20 cellular contexts compared by ENCODE assay signal in genomic region chr4:108763981-108764380, GRCh38. TPM values are rescaled to one million over a fixed set of nuclear protein-coding genes. Genes with fewer than 3 reads are reported as not detected.
DNase-seq lines count a peak whose midpoint lies in the region; ATAC-seq and TF ChIP-seq lines count a peak whose summit lies in the region.
"Had no signal": no experiment of that assay in that cellular context is flagged by ENCODE, and none has a peak within 500 bp of the region (broad histone marks: within the 10 kb centered on the region; RNA-seq: fewer than 3 reads in every experiment).

No MANE protein-coding gene starts in this region.

- TF ChIP-seq CTCF in upper lobe of left lung (IDR thresholded peaks at IDR 0.05), result no peak
- no peak for TF ChIP-seq CTCF in hepatocyte (IDR thresholded peaks at IDR 0.05; ENCODE audit: poor library complexity)
- no peak for TF ChIP-seq CTCF in esophagus muscularis mucosa (IDR thresholded peaks at IDR 0.05)

- H3K9me3 ChIP-seq in upper lobe of left lung (peaks cover 0 to 6% (median 4%) of the 10 kb centered on the region in 4 donors), hepatocyte (ENCODE audit: low read depth) (no peaks in the 10 kb centered on the region), esophagus muscularis mucosa (no peaks in the 10 kb centered on the region)
- H3K9me3 ChIP-seq: A549 had no signal

- no peak overlapping the region for H3K27ac Mint-ChIP-seq in naive B cell
- H3K27ac Mint-ChIP-seq: CD4-positive, alpha-beta T cell had no signal

- H3K36me3 ChIP-seq in upper lobe of left lung, result no peaks in the 10 kb centered on the region
- no peaks in the 10 kb centered on the region for H3K36me3 ChIP-seq in hepatocyte (replicated peaks; ENCODE audit: insufficient read depth, low read depth)
- no peaks in the 10 kb centered on the region for H3K36me3 ChIP-seq in esophagus muscularis mucosa

- no peaks in the 10 kb centered on the region for H4K20me1 ChIP-seq in hepatocyte (ENCODE audit: insufficient read depth, poor library complexity, severe bottlenecking)

- intact Hi-C loops in esophagus muscularis mucosa (cut with DNase I), result no loop called here
- intact Hi-C loops in posterior vena cava (cut with DNase I), result no loop called here

- TF ChIP-seq POLR2A in upper lobe of left lung (IDR thresholded peaks at IDR 0.05), result no peak
- no peak for TF ChIP-seq POLR2A in esophagus muscularis mucosa (IDR thresholded peaks at IDR 0.05; ENCODE audit: low read depth)

- H3K4me1 Mint-ChIP-seq in naive B cell, result peaks cover 10 to 12% (median 11%) of the 10 kb centered on the region in 3 donors

- DNase-seq in DMS53 (lab: John Stamatoyannopoulos, UW) (peak; percentile 3), DMS53 treated with DMSO at 0.1 percent for 48 hours (lab: John Stamatoyannopoulos, UW; ENCODE audit: unreplicated experiment) (no peak), left lobe of liver (ENCODE audit: low spot score) (no peak), naive B cell (no peak), upper lobe of left lung (no peak), hepatocyte (ENCODE audit: low spot score) (no peak), esophagus muscularis mucosa (ENCODE audit: extremely low spot score) (no peak), posterior vena cava (ENCODE audit: low spot score) (no peak)
- DNase-seq: AML-193; CD4-positive, alpha-beta T cell; DMS153; DND-41; EL; H9 had no signal

- H3K4me1 ChIP-seq in upper lobe of left lung (peaks cover 11 to 15% (median 13%) of the 10 kb centered on the region in 4 donors), hepatocyte (ENCODE audit: insufficient read depth) (no peaks in the 10 kb centered on the region), esophagus muscularis mucosa (peaks cover 0 to 19% (median 13%) of the 10 kb centered on the region in 4 donors)
- H3K4me1 ChIP-seq: A549 had no signal

- peaks cover 29 to 57% (median 35%) of the 10 kb centered on the region in 3 donors for H3K27me3 Mint-ChIP-seq in naive B cell

- H3K9me3 Mint-ChIP-seq in naive B cell, result peaks cover 0 to 14% (median 6%) of the 10 kb centered on the region in 7 donors
- H3K9me3 Mint-ChIP-seq: CD4-positive, alpha-beta T cell had no signal

- peaks cover 0 to 7% of the 10 kb centered on the region in 2 donors for H3K36me3 Mint-ChIP-seq in naive B cell

- H2AFZ ChIP-seq in hepatocyte, result no peak overlapping the region

- H3K4me3 ChIP-seq in upper lobe of left lung (no peak overlapping the region), hepatocyte (no peak overlapping the region), esophagus muscularis mucosa (no peak overlapping the region)
- H3K4me3 ChIP-seq: GM12878 had no signal

- H3K27me3 ChIP-seq in upper lobe of left lung (peaks cover 0 to 10% (median 5%) of the 10 kb centered on the region in 4 donors), hepatocyte (peaks cover 31% of the 10 kb centered on the region), esophagus muscularis mucosa (peaks cover 0 to 31% (median 0%) of the 10 kb centered on the region in 4 donors)

- H3K79me2 ChIP-seq in hepatocyte, result no peaks in the 10 kb centered on the region

- no peak overlapping the region for H3K4me2 ChIP-seq in hepatocyte

- H3K4me3 Mint-ChIP-seq in naive B cell, result peak overlapping the region in 6 of 8 donors; percentile 14 to 78 (median 43)

- TF ChIP-seq EP300 in upper lobe of left lung (IDR thresholded peaks at IDR 0.05) (no peak), esophagus muscularis mucosa (IDR thresholded peaks at IDR 0.05) (no peak)

- H3K27ac ChIP-seq in upper lobe of left lung (no peak overlapping the region), hepatocyte (no peak overlapping the region), esophagus muscularis mucosa (replicated peaks in 1 of 4) (no peak overlapping the region)
- H3K27ac ChIP-seq: A549, C4-2B had no signal

- 94 to 96% methylated on average over 4 of the region's 4 CpGs for WGBS in upper lobe of left lung, 2 donors
- 92% methylated on average over 4 of the region's 4 CpGs for WGBS in hepatocyte (ENCODE audit: low lambda C conversion rate, missing lambda C conversion rate)
- 96% methylated on average over 4 of the region's 4 CpGs for whole genome bisulfite sequencing in esophagus muscularis mucosa

- no peaks in the 10 kb centered on the region for H3K9me2 ChIP-seq in hepatocyte (replicated peaks; ENCODE audit: insufficient read depth)

- ATAC-seq in left lobe of liver, result peak; percentile 17
- no peak for ATAC-seq in naive B cell (ENCODE audit: low read depth in 2 of 2)
- ATAC-seq in upper lobe of left lung (ENCODE audit: low FRiP score in 2 of 2), result no peak
- ATAC-seq: GM12878 had no signal

RNA-seq across cellular contexts. Expression of gene ETNPPL, which starts 1.1 kb away (rescaled TPM):
- total RNA-seq in left lobe of liver (127 TPM), upper lobe of left lung (not detected), hepatocyte (1.2 and 2.4 TPM in 2 replicates), esophagus muscularis mucosa (1 to 10 TPM in 1 of 4 donors, not detected in 3; 2.0 TPM), posterior vena cava (not detected)
- polyA plus RNA-seq in naive B cell (ENCODE audit: low read depth in 6 of 6) (not detected), hepatocyte (0.79 and 1.7 TPM in 2 replicates)
- total RNA-seq: CD4-positive, alpha-beta T cell; G401; GM12878; HT-29 had no signal
- polyA plus RNA-seq: A549, BJ, GM12878 had no signal

Comparison
In these comparisons a context has a peak if more than half of its experiments do, and no peak if none do; other contexts are left out.
1. RNA of gene ETNPPL, which starts 1.1 kb away (total RNA-seq): 127 TPM in left lobe of liver (single experiment); 1.2 to 2.4 TPM in hepatocyte, not detected in posterior vena cava, not detected in upper lobe of left lung and 2.0 TPM in esophagus muscularis mucosa; every median in the first group is over 10 times any median in the second.